In genomic region chr1:165828103-165828558, GRCh38 we compare ENCODE assay signal across 1 cellular context.
TF ChIP-seq lines count a peak whose summit lies in the region.

No MANE protein-coding gene starts in this region.

TF ChIP-seq in K562, 482 proteins besides CTCF, POLR2A, EP300 and RAD21 (continued from another document):
- TF ChIP-seq, protein P1, sequence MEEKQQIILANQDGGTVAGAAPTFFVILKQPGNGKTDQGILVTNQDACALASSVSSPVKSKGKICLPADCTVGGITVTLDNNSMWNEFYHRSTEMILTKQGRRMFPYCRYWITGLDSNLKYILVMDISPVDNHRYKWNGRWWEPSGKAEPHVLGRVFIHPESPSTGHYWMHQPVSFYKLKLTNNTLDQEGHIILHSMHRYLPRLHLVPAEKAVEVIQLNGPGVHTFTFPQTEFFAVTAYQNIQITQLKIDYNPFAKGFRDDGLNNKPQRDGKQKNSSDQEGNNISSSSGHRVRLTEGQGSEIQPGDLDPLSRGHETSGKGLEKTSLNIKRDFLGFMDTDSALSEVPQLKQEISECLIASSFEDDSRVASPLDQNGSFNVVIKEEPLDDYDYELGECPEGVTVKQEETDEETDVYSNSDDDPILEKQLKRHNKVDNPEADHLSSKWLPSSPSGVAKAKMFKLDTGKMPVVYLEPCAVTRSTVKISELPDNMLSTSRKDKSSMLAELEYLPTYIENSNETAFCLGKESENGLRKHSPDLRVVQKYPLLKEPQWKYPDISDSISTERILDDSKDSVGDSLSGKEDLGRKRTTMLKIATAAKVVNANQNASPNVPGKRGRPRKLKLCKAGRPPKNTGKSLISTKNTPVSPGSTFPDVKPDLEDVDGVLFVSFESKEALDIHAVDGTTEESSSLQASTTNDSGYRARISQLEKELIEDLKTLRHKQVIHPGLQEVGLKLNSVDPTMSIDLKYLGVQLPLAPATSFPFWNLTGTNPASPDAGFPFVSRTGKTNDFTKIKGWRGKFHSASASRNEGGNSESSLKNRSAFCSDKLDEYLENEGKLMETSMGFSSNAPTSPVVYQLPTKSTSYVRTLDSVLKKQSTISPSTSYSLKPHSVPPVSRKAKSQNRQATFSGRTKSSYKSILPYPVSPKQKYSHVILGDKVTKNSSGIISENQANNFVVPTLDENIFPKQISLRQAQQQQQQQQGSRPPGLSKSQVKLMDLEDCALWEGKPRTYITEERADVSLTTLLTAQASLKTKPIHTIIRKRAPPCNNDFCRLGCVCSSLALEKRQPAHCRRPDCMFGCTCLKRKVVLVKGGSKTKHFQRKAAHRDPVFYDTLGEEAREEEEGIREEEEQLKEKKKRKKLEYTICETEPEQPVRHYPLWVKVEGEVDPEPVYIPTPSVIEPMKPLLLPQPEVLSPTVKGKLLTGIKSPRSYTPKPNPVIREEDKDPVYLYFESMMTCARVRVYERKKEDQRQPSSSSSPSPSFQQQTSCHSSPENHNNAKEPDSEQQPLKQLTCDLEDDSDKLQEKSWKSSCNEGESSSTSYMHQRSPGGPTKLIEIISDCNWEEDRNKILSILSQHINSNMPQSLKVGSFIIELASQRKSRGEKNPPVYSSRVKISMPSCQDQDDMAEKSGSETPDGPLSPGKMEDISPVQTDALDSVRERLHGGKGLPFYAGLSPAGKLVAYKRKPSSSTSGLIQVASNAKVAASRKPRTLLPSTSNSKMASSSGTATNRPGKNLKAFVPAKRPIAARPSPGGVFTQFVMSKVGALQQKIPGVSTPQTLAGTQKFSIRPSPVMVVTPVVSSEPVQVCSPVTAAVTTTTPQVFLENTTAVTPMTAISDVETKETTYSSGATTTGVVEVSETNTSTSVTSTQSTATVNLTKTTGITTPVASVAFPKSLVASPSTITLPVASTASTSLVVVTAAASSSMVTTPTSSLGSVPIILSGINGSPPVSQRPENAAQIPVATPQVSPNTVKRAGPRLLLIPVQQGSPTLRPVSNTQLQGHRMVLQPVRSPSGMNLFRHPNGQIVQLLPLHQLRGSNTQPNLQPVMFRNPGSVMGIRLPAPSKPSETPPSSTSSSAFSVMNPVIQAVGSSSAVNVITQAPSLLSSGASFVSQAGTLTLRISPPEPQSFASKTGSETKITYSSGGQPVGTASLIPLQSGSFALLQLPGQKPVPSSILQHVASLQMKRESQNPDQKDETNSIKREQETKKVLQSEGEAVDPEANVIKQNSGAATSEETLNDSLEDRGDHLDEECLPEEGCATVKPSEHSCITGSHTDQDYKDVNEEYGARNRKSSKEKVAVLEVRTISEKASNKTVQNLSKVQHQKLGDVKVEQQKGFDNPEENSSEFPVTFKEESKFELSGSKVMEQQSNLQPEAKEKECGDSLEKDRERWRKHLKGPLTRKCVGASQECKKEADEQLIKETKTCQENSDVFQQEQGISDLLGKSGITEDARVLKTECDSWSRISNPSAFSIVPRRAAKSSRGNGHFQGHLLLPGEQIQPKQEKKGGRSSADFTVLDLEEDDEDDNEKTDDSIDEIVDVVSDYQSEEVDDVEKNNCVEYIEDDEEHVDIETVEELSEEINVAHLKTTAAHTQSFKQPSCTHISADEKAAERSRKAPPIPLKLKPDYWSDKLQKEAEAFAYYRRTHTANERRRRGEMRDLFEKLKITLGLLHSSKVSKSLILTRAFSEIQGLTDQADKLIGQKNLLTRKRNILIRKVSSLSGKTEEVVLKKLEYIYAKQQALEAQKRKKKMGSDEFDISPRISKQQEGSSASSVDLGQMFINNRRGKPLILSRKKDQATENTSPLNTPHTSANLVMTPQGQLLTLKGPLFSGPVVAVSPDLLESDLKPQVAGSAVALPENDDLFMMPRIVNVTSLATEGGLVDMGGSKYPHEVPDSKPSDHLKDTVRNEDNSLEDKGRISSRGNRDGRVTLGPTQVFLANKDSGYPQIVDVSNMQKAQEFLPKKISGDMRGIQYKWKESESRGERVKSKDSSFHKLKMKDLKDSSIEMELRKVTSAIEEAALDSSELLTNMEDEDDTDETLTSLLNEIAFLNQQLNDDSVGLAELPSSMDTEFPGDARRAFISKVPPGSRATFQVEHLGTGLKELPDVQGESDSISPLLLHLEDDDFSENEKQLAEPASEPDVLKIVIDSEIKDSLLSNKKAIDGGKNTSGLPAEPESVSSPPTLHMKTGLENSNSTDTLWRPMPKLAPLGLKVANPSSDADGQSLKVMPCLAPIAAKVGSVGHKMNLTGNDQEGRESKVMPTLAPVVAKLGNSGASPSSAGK (IDR thresholded peaks at IDR 0.05) = peak; percentile 34; the same call in 1 of the 2 replicates
- TF ChIP-seq SAP30 (IDR thresholded peaks at IDR 0.05; ENCODE audit: borderline replicate concordance, insufficient read depth, low read depth, low read length, poor library complexity, severe bottlenecking) (peak; percentile 7), RBFOX2 (IDR thresholded peaks at IDR 0.05; ENCODE audit: low read depth, low read length) (peak; percentile 88), KAT8 (IDR thresholded peaks at IDR 0.05; ENCODE audit: low read depth) (no peak), ZNF232 (CRISPR knock-in tag; IDR thresholded peaks at IDR 0.05) (0 out of 2 replicates have a peak, but pooled peaks have one; percentile 59), ETS1 (conservative IDR thresholded peaks at IDR 0.05; ENCODE audit: control insufficient read depth, low read depth, low read length) (0 out of 2 replicates have a peak, but pooled peaks have one; percentile 25), SNAPC5 (CRISPR knock-in tag; IDR thresholded peaks at IDR 0.05) (no peak), NONO (IDR thresholded peaks at IDR 0.05; ENCODE audit: low read depth in 2 of 2, low read length in 1 of 2) (peak in 1 of 2 experiments; percentile 81; a peak in 1 of 4 replicates), RCOR1 (IDR thresholded peaks at IDR 0.05; ENCODE audit: borderline replicate concordance in 1 of 2, low read depth in 2 of 2, low read length in 2 of 2) (0 out of 4 replicates have a peak, but pooled peaks of 1 of the 2 experiments have one; percentile 5), NR0B1 (IDR thresholded peaks at IDR 0.05; ENCODE audit: partially characterized antibody) (no peak), PCBP1 (IDR thresholded peaks at IDR 0.05; ENCODE audit: low read depth, low read length, poor library complexity, severe bottlenecking) (peak; percentile 50), TEAD2 (tag; IDR thresholded peaks at IDR 0.05) (no peak), ZNF280A (IDR thresholded peaks at IDR 0.05; ENCODE audit: low read depth, partially characterized antibody) (no peak), SRSF1 (IDR thresholded peaks at IDR 0.05; ENCODE audit: low read depth, low read length) (no peak), POLR2G (IDR thresholded peaks at IDR 0.05; ENCODE audit: low read depth, low read length) (peak; percentile 79), L3MBTL2 (IDR thresholded peaks at IDR 0.05) (peak; percentile 14; the same call in 1 of the 2 replicates), NFATC3 (IDR thresholded peaks at IDR 0.05) (no peak), ZNF124 (CRISPR knock-in tag; IDR thresholded peaks at IDR 0.05) (no peak)
TF ChIP-seq in K562: peak in this region for 87.
